In genomic region chr17:63772801-63773271, GRCh38 we compare ENCODE assay signal across 8 cellular contexts.
A peak's percentile ranks its signal among the peaks of the same experiment; 100 is the strongest.
DNase-seq lines count a peak whose midpoint lies in the region; ATAC-seq lines count a peak whose summit lies in the region.

No MANE protein-coding gene starts in this region.

- H3K9me3 Mint-ChIP-seq in dendritic cell treated with granulocyte-macrophage colony-stimulating factor and Interleukin-4, amounts not matched to agents 40 ng/mL and 50 ng/mL, for 4 days, result no peaks in the 10 kb centered on the region

- peaks cover 69% of the 10 kb centered on the region for H3K36me3 Mint-ChIP-seq in dendritic cell treated with granulocyte-macrophage colony-stimulating factor and Interleukin-4, amounts not matched to agents 40 ng/mL and 50 ng/mL, for 4 days (ENCODE audit: low read depth)

- H3K4me3 ChIP-seq in muscle layer of duodenum (ENCODE audit: low read depth in 1 of 2, low read length in 2 of 2), result peak overlapping the region; percentile 86 to 89

- H3K27me3 ChIP-seq in muscle layer of duodenum (ENCODE audit: low read depth, low read length), result no peaks in the 10 kb centered on the region

- no peaks in the 10 kb centered on the region for H3K27me3 Mint-ChIP-seq in dendritic cell treated with granulocyte-macrophage colony-stimulating factor and Interleukin-4, amounts not matched to agents 40 ng/mL and 50 ng/mL, for 4 days

- DNase-seq in NCI-H526 (lab: John Stamatoyannopoulos, UW) (peak; percentile 14 to 26), NCI-H526 treated with DMSO at 0.1 percent for 48 hours (lab: John Stamatoyannopoulos, UW) (no peak), OCI-M1 (lab: John Stamatoyannopoulos, UW) (peak; percentile 72), NCI-H1694 (lab: John Stamatoyannopoulos, UW) (no peak)

- H3K36me3 ChIP-seq in muscle layer of duodenum (ENCODE audit: control insufficient read depth in 1 of 2, insufficient read depth in 2 of 2, low read length in 2 of 2), result peaks cover 5 to 10% of the 10 kb centered on the region in 2 donors

- intact Hi-C loops in dendritic cell treated with granulocyte-macrophage colony-stimulating factor and Interleukin-4, amounts not matched to agents 40 ng/mL and 50 ng/mL, for 4 days (cut with micrococcal nuclease), result loop anchor here (1.0 to 5.0 kb wide), 3 partner anchors 31 to 69 kb away; partner anchors contain the start of genes FTSJ3, PSMC5 and SMARCD2

- H3K4me1 Mint-ChIP-seq in dendritic cell treated with granulocyte-macrophage colony-stimulating factor and Interleukin-4, amounts not matched to agents 40 ng/mL and 50 ng/mL, for 4 days (ENCODE audit: low read depth), result peaks cover 50% of the 10 kb centered on the region

- H3K27ac Mint-ChIP-seq in dendritic cell treated with granulocyte-macrophage colony-stimulating factor and Interleukin-4, amounts not matched to agents 40 ng/mL and 50 ng/mL, for 4 days, result peak overlapping the region; percentile 98

- peak overlapping the region; percentile 98 for H3K27ac ChIP-seq in muscle layer of duodenum (ENCODE audit: low read length)

- no peaks in the 10 kb centered on the region for H3K9me3 ChIP-seq in muscle layer of duodenum (ENCODE audit: control insufficient read depth in 1 of 2, low read length in 2 of 2)

- peak overlapping the region; percentile 98 for H3K4me3 Mint-ChIP-seq in dendritic cell treated with granulocyte-macrophage colony-stimulating factor and Interleukin-4, amounts not matched to agents 40 ng/mL and 50 ng/mL, for 4 days

- ATAC-seq in HG03342 (IDR thresholded peaks at IDR 0.05; ENCODE audit: unreplicated experiment) (no peak), GM19467 (IDR thresholded peaks at IDR 0.05; ENCODE audit: unreplicated experiment) (no peak)

- peaks cover 9 to 42% of the 10 kb centered on the region in 2 donors for H3K4me1 ChIP-seq in muscle layer of duodenum (ENCODE audit: control insufficient read depth in 1 of 2, insufficient read depth in 2 of 2, low read length in 2 of 2)

Comparison
In these comparisons a context has a peak if more than half of its experiments do, and no peak if none do; other contexts are left out.
1. DNase-seq: peak in NCI-H526 (2 of 2) and OCI-M1 (single experiment); none in NCI-H526 treated with DMSO at 0.1 percent for 48 hours (single experiment) and NCI-H1694 (single experiment).